16 cellular contexts compared by ENCODE assay signal in genomic region chr11:19646921-19647320, GRCh38.
A peak's percentile ranks its signal among the peaks of the same experiment; 100 is the strongest.
DNase-seq lines count a peak whose midpoint lies in the region; FAIRE-seq and TF ChIP-seq lines count a peak whose summit lies in the region.
"Had no signal": no experiment of that assay in that cellular context is flagged by ENCODE, and none has a peak within 500 bp of the region (broad histone marks: within the 10 kb centered on the region; RNA-seq: fewer than 3 reads in every experiment).

No MANE protein-coding gene starts in this region.

- no peak for FAIRE-seq in urothelium cell line (lab: Jason Lieb, UNC)
- FAIRE-seq: GM12891 had no signal

- H3K27ac ChIP-seq in transverse colon, result no peak overlapping the region
- H3K27ac ChIP-seq: right atrium auricular region, tibial nerve had no signal

- H3K36me3 ChIP-seq in BJ (ENCODE audit: control insufficient read depth, insufficient read depth, low read length) (no peaks in the 10 kb centered on the region), transverse colon (no peaks in the 10 kb centered on the region)
- H3K36me3 ChIP-seq: right atrium auricular region, tibial nerve had no signal

- H3K27me3 Mint-ChIP-seq in chondrocyte (ENCODE audit: low read depth) (no peaks in the 10 kb centered on the region), endothelial cell (ENCODE audit: unreplicated experiment) (peaks cover 2% of the 10 kb centered on the region)

- TF ChIP-seq EP300 in transverse colon (IDR thresholded peaks at IDR 0.05; ENCODE audit: low read depth), result no peak

- POLR2A ChIA-PET in BJ (lab: Charles Lee), result no interaction called here

- intact Hi-C loops in transverse colon (cut with DNase I; ENCODE audit: low total_unique reads), result no loop called here

- H3K27ac Mint-ChIP-seq in chondrocyte (ENCODE audit: unreplicated experiment) (no peak overlapping the region), endothelial cell (ENCODE audit: unreplicated experiment) (no peak overlapping the region)
- H3K27ac Mint-ChIP-seq: activated CD4-positive, alpha-beta memory T cell treated with anti-CD3 and anti-CD28 coated beads for 36 hours; CD4-positive, alpha-beta T cell had no signal

- no peak for TF ChIP-seq POLR2A in transverse colon (IDR thresholded peaks at IDR 0.05)

- DNase-seq in BJ (ENCODE audit: low read depth), result peak; percentile 95
- DNase-seq in NCI-H2196 treated with DMSO at 0.1 percent for 48 hours (lab: John Stamatoyannopoulos, UW; ENCODE audit: unreplicated experiment), result peak; percentile 76
- DNase-seq in chondrocyte (ENCODE audit: low spot score), result no peak
- peak; percentile 100 for DNase-seq in myocyte (ENCODE audit: low read depth)
- no peak for DNase-seq in stimulated activated CD4-positive, alpha-beta T cell treated with anti-CD3 and anti-CD28 coated beads, Interleukin-1b, Interleukin-23, amount 100 ng/mL, for 48 hours
- no peak for DNase-seq in endothelial cell (ENCODE audit: low spot score)
- no peak for DNase-seq in transverse colon
- no peak for DNase-seq in urothelium cell line (ENCODE audit: low spot score)
- DNase-seq: activated CD4-positive, alpha-beta memory T cell treated with anti-CD3 and anti-CD28 coated beads for 36 hours; activated naive CD4-positive, alpha-beta T cell treated with Interleukin-2 at 50 U/mL for 16 hours; CD4-positive, alpha-beta T cell; NCI-H524 treated with DMSO at 0.1 percent for 48 hours; SW 1271 had no signal

- 64% methylated on average over 3 of the region's 3 CpGs; no CpG with 5 or more reads in 1 of the 2 donors for WGBS in transverse colon (ENCODE audit: low coverage in 1 of 2), 2 donors

- CTCF ChIA-PET in BJ (lab: Yijun Ruan, JAX), result interaction anchor here (1.1 to 7.8 kb wide), 7 partner anchors 12 to 96 kb away, joined by 3 to 28 read pairs (median 7); partner anchors contain the start of gene NAV2

- H3K4me3 ChIP-seq in BJ (ENCODE audit: low read depth, low read length) (no peak overlapping the region), transverse colon (no peak overlapping the region)
- H3K4me3 ChIP-seq: right atrium auricular region, tibial nerve had no signal

- in situ Hi-C loops in transverse colon (cut with MboI; ENCODE audit: low pct_ligation_motif_present in 1 of 4, low pct_unique_long_range_greater_than_20kb in 1 of 4, low sequenced_read_pairs in 3 of 4), result no loop called here

- H3K36me3 Mint-ChIP-seq in chondrocyte (ENCODE audit: low read depth) (no peaks in the 10 kb centered on the region), endothelial cell (ENCODE audit: low read depth, unreplicated experiment) (no peaks in the 10 kb centered on the region)
- H3K36me3 Mint-ChIP-seq: activated CD4-positive, alpha-beta memory T cell treated with anti-CD3 and anti-CD28 coated beads for 36 hours had no signal

- H3K9me3 Mint-ChIP-seq in chondrocyte (ENCODE audit: low read depth), result no peaks in the 10 kb centered on the region
- no peaks in the 10 kb centered on the region for H3K9me3 Mint-ChIP-seq in endothelial cell (ENCODE audit: unreplicated experiment)
- H3K9me3 Mint-ChIP-seq: activated CD4-positive, alpha-beta memory T cell treated with anti-CD3 and anti-CD28 coated beads for 36 hours; CD4-positive, alpha-beta T cell had no signal

- TF ChIP-seq CTCF in BJ (IDR thresholded peaks at IDR 0.05; ENCODE audit: insufficient read depth, low read depth, low read length) (peak; percentile 39), chondrocyte (IDR thresholded peaks at IDR 0.05) (peak; percentile 28), endothelial cell (IDR thresholded peaks at IDR 0.05; ENCODE audit: unreplicated experiment) (no peak), transverse colon (IDR thresholded peaks at IDR 0.05) (no peak)

- peaks cover 0 to 9% (median under 1%) of the 10 kb centered on the region in 4 donors for H3K4me1 ChIP-seq in transverse colon

- H3K4me3 Mint-ChIP-seq in chondrocyte (ENCODE audit: unreplicated experiment) (no peak overlapping the region), endothelial cell (ENCODE audit: unreplicated experiment) (no peak overlapping the region)
- H3K4me3 Mint-ChIP-seq: activated CD4-positive, alpha-beta memory T cell treated with anti-CD3 and anti-CD28 coated beads for 36 hours; CD4-positive, alpha-beta T cell had no signal

- H3K4me1 Mint-ChIP-seq in chondrocyte (ENCODE audit: low read depth), result peaks cover 24% of the 10 kb centered on the region
- no peaks in the 10 kb centered on the region for H3K4me1 Mint-ChIP-seq in endothelial cell (ENCODE audit: unreplicated experiment)

- no peaks in the 10 kb centered on the region for H3K9me3 ChIP-seq in transverse colon
- H3K9me3 ChIP-seq: right atrium auricular region, tibial nerve had no signal

- H3K27me3 ChIP-seq in BJ (ENCODE audit: control insufficient read depth, insufficient read depth, low read length), result peaks cover 7% of the 10 kb centered on the region
- H3K27me3 ChIP-seq in transverse colon, result no peaks in the 10 kb centered on the region
- H3K27me3 ChIP-seq: right atrium auricular region, tibial nerve had no signal

Comparison
In these comparisons a context has a peak if more than half of its experiments do, and no peak if none do; other contexts are left out.
1. DNase-seq: peak in BJ (single experiment), NCI-H2196 treated with DMSO at 0.1 percent for 48 hours (single experiment) and myocyte (single experiment); none in chondrocyte (single experiment), stimulated activated CD4-positive, alpha-beta T cell treated with anti-CD3 and anti-CD28 coated beads, Interleukin-1b, Interleukin-23, amount 100 ng/mL, for 48 hours (single experiment), endothelial cell (single experiment), transverse colon (single experiment) and urothelium cell line (single experiment).
2. CTCF ChIP-seq: peak in BJ (single experiment) and chondrocyte (single experiment); none in endothelial cell (single experiment) and transverse colon (0 of 5).